In genomic region chr9:21994526-21994995, GRCh38 we compare ENCODE assay signal across 8 cellular contexts. TPM values are rescaled to one million over a fixed set of nuclear protein-coding genes. Genes with fewer than 3 reads are reported as not detected.
DNase-seq lines count a peak whose midpoint lies in the region; ATAC-seq and TF ChIP-seq lines count a peak whose summit lies in the region.

TSS of gene CDKN2B-AS1 (plus strand) at chr9:21994791.

- intact Hi-C loops in uterus (cut with DNase I; ENCODE audit: low total_unique reads), result no loop called here

- H3K4me1 ChIP-seq in mucosa of stomach (ENCODE audit: control insufficient read depth, insufficient read depth, low read length), result peaks cover 6% of the 10 kb centered on the region
- peaks cover 0 to 4% of the 10 kb centered on the region in 2 donors for H3K4me1 ChIP-seq in uterus

- H3K9me3 ChIP-seq in mucosa of stomach (ENCODE audit: control insufficient read depth, low read length) (no peaks in the 10 kb centered on the region), uterus (no peaks in the 10 kb centered on the region)

- TF ChIP-seq POLR2A in uterus (IDR thresholded peaks at IDR 0.05), result no peak

- H3K9ac ChIP-seq in mucosa of stomach (ENCODE audit: low read length), result peak within 1 kb of the TSS; percentile 66

- TF ChIP-seq CTCF in AG09309 (IDR thresholded peaks at IDR 0.05; ENCODE audit: control insufficient read depth, insufficient read depth, low read depth, low read length, missing control alignments) (no peak), WI38 (IDR thresholded peaks at IDR 0.05; ENCODE audit: low read depth, low read length) (no peak), uterus (IDR thresholded peaks at IDR 0.05) (peak in 1 of 4 experiments; percentile 17)

- H3K27me3 ChIP-seq in mucosa of stomach (ENCODE audit: control insufficient read depth, insufficient read depth, low read length), result peaks cover 47% of the 10 kb centered on the region
- peaks cover 0 to 39% of the 10 kb centered on the region in 2 donors for H3K27me3 ChIP-seq in uterus

- peak within 1 kb of the TSS; percentile 85 for H3K4me3 ChIP-seq in AG09309 (ENCODE audit: control insufficient read depth, low read depth, low read length)
- peak within 1 kb of the TSS; percentile 93 for H3K4me3 ChIP-seq in WI38 (ENCODE audit: low read depth, low read length)
- H3K4me3 ChIP-seq in mucosa of stomach (ENCODE audit: low read length), result peak within 1 kb of the TSS; percentile 50
- peak within 1 kb of the TSS; percentile 54 to 67 for H3K4me3 ChIP-seq in uterus

- H3K27ac ChIP-seq in epithelial cell of prostate, result peak within 1 kb of the TSS; percentile 66
- H3K27ac ChIP-seq in uterus, result peak within 1 kb of the TSS; percentile 56 to 67

- DNase-seq in AG09309 (ENCODE audit: low read depth), result no peak
- peak; percentile 85 for DNase-seq in NCI-H2029 (lab: John Stamatoyannopoulos, UW)
- no peak for DNase-seq in epithelial cell of prostate (ENCODE audit: low read depth, low spot score)
- DNase-seq in uterus, result peak in 1 of 2 donors; percentile 37

- ATAC-seq in GM18517 (IDR thresholded peaks at IDR 0.05; ENCODE audit: unreplicated experiment) (peak; percentile 26), HG02970 (IDR thresholded peaks at IDR 0.05; ENCODE audit: low FRiP score, unreplicated experiment) (peak; percentile 39)

- H3K36me3 ChIP-seq in mucosa of stomach (ENCODE audit: control insufficient read depth, insufficient read depth, low read length), result no peaks in the 10 kb centered on the region
- no peaks in the 10 kb centered on the region for H3K36me3 ChIP-seq in uterus

RNA-seq across cellular contexts. Expression of gene CDKN2B-AS1, which starts in this region (rescaled TPM):
- 1 to 10 TPM in 1 of 4 donors, under 1 TPM in 2, not detected in 1; 0.29 to 1.8 (median 0.35) TPM for total RNA-seq in uterus
